ENCODE assay signal across 8 cellular contexts in genomic region chr2:33583194-33583938, GRCh38. TPM values are rescaled to one million over a fixed set of nuclear protein-coding genes. Genes with fewer than 3 reads are reported as not detected.
A peak's percentile ranks its signal among the peaks of the same experiment; 100 is the strongest.
DNase-seq lines count a peak whose midpoint lies in the region; ATAC-seq and TF ChIP-seq lines count a peak whose summit lies in the region.

No MANE protein-coding gene starts in this region.

- DNase-seq in activated gamma-delta T cell treated with Interleukin-2 at 50 U/mL for 16 hours: peak; percentile 13
- DNase-seq in activated gamma-delta T cell (lab: John Stamatoyannopoulos, UW): no peak
- peak; percentile 41 for DNase-seq in HCEC 1CT
- peak; percentile 5 for DNase-seq in NCI-H345 treated with DMSO at 0.1 percent for 48 hours (lab: John Stamatoyannopoulos, UW; ENCODE audit: unreplicated experiment)
- peak; percentile 20 for DNase-seq in brain microvascular endothelial cell
- peak; percentile 2 for DNase-seq in kidney glomerular epithelial cell (lab: John Stamatoyannopoulos, UW)
- DNase-seq in upper lobe of right lung: no peak
- DNase-seq in middle frontal gyrus (ENCODE audit: extremely low spot score, low spot score): no peak

- H3K4me1 ChIP-seq in upper lobe of right lung: no peaks in the 10 kb centered on the region

- H3K27ac ChIP-seq in brain microvascular endothelial cell (no peak overlapping the region), upper lobe of right lung (no peak overlapping the region)

- intact Hi-C loops in upper lobe of right lung (cut with DNase I): loop anchor here (10.0 kb wide), 1 partner anchor 169 kb away; no protein-coding TSS in a partner anchor

- no peak overlapping the region for H3K4me3 ChIP-seq in brain microvascular endothelial cell (ENCODE audit: low read depth, low read length)
- no peak overlapping the region for H3K4me3 ChIP-seq in upper lobe of right lung

- H3K36me3 ChIP-seq in brain microvascular endothelial cell (replicated peaks): peaks cover 42% of the 10 kb centered on the region
- peaks cover 43% of the 10 kb centered on the region for H3K36me3 ChIP-seq in upper lobe of right lung

- H3K9me3 ChIP-seq in upper lobe of right lung: no peaks in the 10 kb centered on the region

- TF ChIP-seq CTCF in brain microvascular endothelial cell (IDR thresholded peaks at IDR 0.05; ENCODE audit: low read depth, low read length, missing control alignments) (peak; percentile 78), upper lobe of right lung (IDR thresholded peaks at IDR 0.05) (peak; percentile 88)

- ATAC-seq in upper lobe of right lung: peak; percentile 60

- in situ Hi-C loops in brain microvascular endothelial cell (cut with HindIII; ENCODE audit: low pct_ligation_motif_present, low sequenced_read_pairs): no loop called here

- H3K27me3 ChIP-seq in brain microvascular endothelial cell (replicated peaks): no peaks in the 10 kb centered on the region
- H3K27me3 ChIP-seq in upper lobe of right lung: no peaks in the 10 kb centered on the region

RNA-seq across cellular contexts. Expression of gene FAM98A, which starts 15.7 kb away (rescaled TPM):
- 43.6 TPM for total RNA-seq in upper lobe of right lung

Comparison
In these comparisons a context has a peak if more than half of its experiments do, and no peak if none do; other contexts are left out.
1. DNase-seq: peak in activated gamma-delta T cell treated with Interleukin-2 at 50 U/mL for 16 hours (single experiment), HCEC 1CT (single experiment), NCI-H345 treated with DMSO at 0.1 percent for 48 hours (single experiment), brain microvascular endothelial cell (single experiment) and kidney glomerular epithelial cell (single experiment); none in activated gamma-delta T cell (single experiment), upper lobe of right lung (single experiment) and middle frontal gyrus (single experiment).